ENCODE assay signal across 20 cellular contexts in genomic region chr18:75694292-75694691, GRCh38.
DNase-seq lines count a peak whose midpoint lies in the region; ATAC-seq and TF ChIP-seq lines count a peak whose summit lies in the region.
"Had no signal": no experiment of that assay in that cellular context is flagged by ENCODE, and none has a peak within 500 bp of the region (broad histone marks: within the 10 kb centered on the region; RNA-seq: fewer than 3 reads in every experiment).

No MANE protein-coding gene starts in this region.

- no peak overlapping the region for H3K4me3 ChIP-seq in esophagus muscularis mucosa
- H3K4me3 ChIP-seq: A549, SJCRH30 had no signal

- no peaks in the 10 kb centered on the region for H3K27me3 ChIP-seq in esophagus muscularis mucosa
- H3K27me3 ChIP-seq: BE2C, SJCRH30 had no signal

- no peak for TF ChIP-seq EP300 in esophagus muscularis mucosa (IDR thresholded peaks at IDR 0.05)

- TF ChIP-seq POLR2A in esophagus muscularis mucosa (IDR thresholded peaks at IDR 0.05; ENCODE audit: low read depth), result no peak

- H3K36me3 ChIP-seq in esophagus muscularis mucosa, result no peaks in the 10 kb centered on the region
- H3K36me3 ChIP-seq: BE2C, SJCRH30 had no signal

- no peaks in the 10 kb centered on the region for H3K4me1 ChIP-seq in esophagus muscularis mucosa
- H3K4me1 ChIP-seq: A549, BE2C, SJCRH30 had no signal

- H3K27ac ChIP-seq in esophagus muscularis mucosa (replicated peaks in 1 of 4), result no peak overlapping the region
- H3K27ac ChIP-seq: A549, SJCRH30 had no signal

- no peaks in the 10 kb centered on the region for H3K9me3 ChIP-seq in esophagus muscularis mucosa
- H3K9me3 ChIP-seq: A549, BE2C, SJCRH30 had no signal

- 78% methylated on average over 5 of the region's 5 CpGs for WGBS in esophagus muscularis mucosa

- no peak for ATAC-seq in HG03175 (IDR thresholded peaks at IDR 0.05; ENCODE audit: unreplicated experiment)
- ATAC-seq: A549 had no signal

- no peak for TF ChIP-seq CTCF in esophagus muscularis mucosa (IDR thresholded peaks at IDR 0.05)

- intact Hi-C loops in head of caudate nucleus (cut with DNase I), result no loop called here
- intact Hi-C loops in esophagus muscularis mucosa (cut with DNase I), result no loop called here

- DNase-seq in DMS153 (lab: John Stamatoyannopoulos, UW), result peak; percentile 48
- DNase-seq in NCI-H187 (lab: John Stamatoyannopoulos, UW), result peak; percentile 38 to 78
- peak; percentile 81 for DNase-seq in NCI-H345 (lab: John Stamatoyannopoulos, UW)
- peak in 31 of 42 donors; percentile 11 to 73 (median 35) for DNase-seq in head of caudate nucleus
- no peak for DNase-seq in esophagus muscularis mucosa (ENCODE audit: extremely low spot score)
- DNase-seq in central memory CD4-positive, alpha-beta T cell, result no peak
- DNase-seq: BE2C, DND-41, H9, KG1, NCI-H1092, NCI-H1694, NCI-H2171 treated with DMSO at 0.1 percent for 48 hours, NCI-H446 treated with DMSO at 0.1 percent for 48 hours, NCI-H82, OCI-M1, SJCRH30, T1000 had no signal

Comparison
In these comparisons a context has a peak if more than half of its experiments do, and no peak if none do; other contexts are left out.
1. DNase-seq: peak in DMS153 (single experiment), NCI-H187 (2 of 2), NCI-H345 (single experiment) and head of caudate nucleus (31 of 42); none in esophagus muscularis mucosa (single experiment) and central memory CD4-positive, alpha-beta T cell (single experiment).